In genomic region chr16:58000706-58001676, GRCh38 we compare ENCODE assay signal across 8 cellular contexts. TPM values are rescaled to one million over a fixed set of nuclear protein-coding genes. Genes with fewer than 3 reads are reported as not detected.
DNase-seq lines count a peak whose midpoint lies in the region; ATAC-seq and TF ChIP-seq lines count a peak whose summit lies in the region.

A gene with protein sequence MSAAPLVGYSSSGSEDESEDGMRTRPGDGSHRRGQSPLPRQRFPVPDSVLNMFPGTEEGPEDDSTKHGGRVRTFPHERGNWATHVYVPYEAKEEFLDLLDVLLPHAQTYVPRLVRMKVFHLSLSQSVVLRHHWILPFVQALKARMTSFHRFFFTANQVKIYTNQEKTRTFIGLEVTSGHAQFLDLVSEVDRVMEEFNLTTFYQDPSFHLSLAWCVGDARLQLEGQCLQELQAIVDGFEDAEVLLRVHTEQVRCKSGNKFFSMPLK (plus strand): TSS chr16:58001407. CDS start chr16:58001484, 77 bp downstream.

- peak within 1 kb of the TSS in 1 of 2 experiments; percentile 58 for H3K14ac ChIP-seq in mesenchymal stem cell (ENCODE audit: low read length in 2 of 2)

- H3K27ac ChIP-seq in C4-2B (peak within 1 kb of the TSS; percentile 89), mesenchymal stem cell (ENCODE audit: low read length, poor library complexity, severe bottlenecking) (peak within 1 kb of the TSS; percentile 79)
- H3K27ac ChIP-seq in effector memory CD4-positive, alpha-beta T cell (ENCODE audit: insufficient read depth, low read length, poor library complexity, severe bottlenecking) = peak within 1 kb of the TSS; percentile 70

- no peaks in the 10 kb centered on the region for H3K27me3 ChIP-seq in effector memory CD4-positive, alpha-beta T cell (replicated peaks; ENCODE audit: control insufficient read depth, insufficient read depth, low read length, poor library complexity, severe bottlenecking)
- no peaks in the 10 kb centered on the region for H3K27me3 ChIP-seq in mesenchymal stem cell (ENCODE audit: control insufficient read depth in 1 of 2, insufficient read depth in 1 of 2, low read length in 2 of 2)

- DNase-seq in NCI-H774 (lab: John Stamatoyannopoulos, UW) (peak; percentile 86), mesenchymal stem cell (peak; percentile 89)
- peak; percentile 83 for DNase-seq in activated CD8-positive, alpha-beta T cell treated with anti-CD3 and anti-CD28 coated beads for 36 hours
- peak; percentile 75 to 76 (median 75) for DNase-seq in effector memory CD4-positive, alpha-beta T cell
- peak; percentile 63 for DNase-seq in stimulated activated CD8-positive, alpha-beta memory T cell treated with anti-CD3 and anti-CD28 coated beads, Interleukin-15, amount 100 ng/mL, for 1 hour (ENCODE audit: low read depth)

- H3K4me1 Mint-ChIP-seq in activated CD8-positive, alpha-beta T cell treated with anti-CD3 and anti-CD28 coated beads for 36 hours (ENCODE audit: low read depth) = peaks cover 40% of the 10 kb centered on the region

- H4K91ac ChIP-seq in mesenchymal stem cell (ENCODE audit: low read length) = peak within 1 kb of the TSS; percentile 54

- no peaks in the 10 kb centered on the region for H3K27me3 Mint-ChIP-seq in activated CD8-positive, alpha-beta T cell treated with anti-CD3 and anti-CD28 coated beads for 36 hours

- H3K27ac Mint-ChIP-seq in activated CD8-positive, alpha-beta T cell treated with anti-CD3 and anti-CD28 coated beads for 36 hours = peak within 1 kb of the TSS; percentile 89

- H3K79me1 ChIP-seq in mesenchymal stem cell (replicated peaks; ENCODE audit: low read length, poor library complexity, severe bottlenecking) = peaks cover 40% of the 10 kb centered on the region

- POLR2A ChIA-PET in activated CD8-positive, alpha-beta T cell treated with anti-CD3 and anti-CD28 coated beads for 36 hours (lab: Charles Lee) = interaction anchor here (0.5 to 2.4 kb wide), 7 partner anchors 100 to 542 kb away, joined by 3 to 7 read pairs (median 3); partner anchors contain the start of genes CFAP20 and KATNB1

- peak within 1 kb of the TSS; percentile 85 for H2BK5ac ChIP-seq in mesenchymal stem cell (ENCODE audit: low read depth, low read length, poor library complexity, severe bottlenecking)

- peaks cover 19% of the 10 kb centered on the region for H3K36me3 ChIP-seq in effector memory CD4-positive, alpha-beta T cell (ENCODE audit: control insufficient read depth, insufficient read depth, low read length)
- H3K36me3 ChIP-seq in mesenchymal stem cell (ENCODE audit: control insufficient read depth in 1 of 2, insufficient read depth in 2 of 2, low read depth in 1 of 2, low read length in 2 of 2) = peaks cover 37 to 41% of the 10 kb centered on the region in 2 experiments

- H3K4me2 ChIP-seq in mesenchymal stem cell (ENCODE audit: low read length, poor library complexity, severe bottlenecking) = peak within 1 kb of the TSS; percentile 98

- no peaks in the 10 kb centered on the region for H3K9me3 ChIP-seq in effector memory CD4-positive, alpha-beta T cell (ENCODE audit: control insufficient read depth, low read length)
- no peaks in the 10 kb centered on the region for H3K9me3 ChIP-seq in mesenchymal stem cell (ENCODE audit: control insufficient read depth, low read length)

- peak; percentile 78 for ATAC-seq in HG03378 (IDR thresholded peaks at IDR 0.05; ENCODE audit: unreplicated experiment)
- ATAC-seq in activated CD8-positive, alpha-beta T cell treated with anti-CD3 and anti-CD28 coated beads for 36 hours = peak; percentile 82

- H3K9ac ChIP-seq in mesenchymal stem cell (ENCODE audit: low read length) = peak within 1 kb of the TSS; percentile 88

- TF ChIP-seq CTCF in C4-2B (conservative IDR thresholded peaks at IDR 0.05) = peak; percentile 88
- peak; percentile 67 for TF ChIP-seq CTCF in activated CD8-positive, alpha-beta T cell treated with anti-CD3 and anti-CD28 coated beads for 36 hours (IDR thresholded peaks at IDR 0.05)

- peaks cover 50% of the 10 kb centered on the region for H3K4me1 ChIP-seq in effector memory CD4-positive, alpha-beta T cell (ENCODE audit: control insufficient read depth, insufficient read depth, low read length, poor library complexity, severe bottlenecking)
- H3K4me1 ChIP-seq in mesenchymal stem cell (ENCODE audit: control insufficient read depth, insufficient read depth, low read depth, low read length) = peaks cover 27% of the 10 kb centered on the region

- H2BK15ac ChIP-seq in mesenchymal stem cell (ENCODE audit: low read depth, poor library complexity, severe bottlenecking) = peak within 1 kb of the TSS; percentile 92

- H3K18ac ChIP-seq in mesenchymal stem cell (ENCODE audit: low read depth in 1 of 2, low read length in 2 of 2) = peak within 1 kb of the TSS; percentile 82 to 87

- peak within 1 kb of the TSS; percentile 70 for H2AFZ ChIP-seq in mesenchymal stem cell (ENCODE audit: low read depth, low read length)

- TF ChIP-seq POLR2A in GM19099 (IDR thresholded peaks at IDR 0.05; ENCODE audit: extremely low read depth, insufficient read length, low read depth) = peak; percentile 87

- WGBS in mesenchymal stem cell = under 1% methylated on average over 60 of the region's 81 CpGs

- peak within 1 kb of the TSS in 1 of 2 experiments; percentile 43 for H3K23ac ChIP-seq in mesenchymal stem cell (ENCODE audit: low read length in 2 of 2)

- peak within 1 kb of the TSS; percentile 81 for H4K8ac ChIP-seq in mesenchymal stem cell (ENCODE audit: low read length)

- H2BK12ac ChIP-seq in mesenchymal stem cell (ENCODE audit: low read length in 2 of 2) = peak within 1 kb of the TSS in 1 of 2 experiments; percentile 61

- H3K4ac ChIP-seq in mesenchymal stem cell (ENCODE audit: low read depth in 1 of 2, low read length in 2 of 2) = peak within 1 kb of the TSS; percentile 17 to 88

- H2AK5ac ChIP-seq in mesenchymal stem cell (ENCODE audit: low read length, severe bottlenecking) = peak within 1 kb of the TSS; percentile 19

- H2BK120ac ChIP-seq in mesenchymal stem cell (ENCODE audit: low read depth, low read length) = peak within 1 kb of the TSS; percentile 66

- CTCF ChIA-PET in activated CD8-positive, alpha-beta T cell treated with anti-CD3 and anti-CD28 coated beads for 36 hours (lab: Charles Lee) = interaction anchor here (1.0 to 4.3 kb wide), 9 partner anchors 9 to 425 kb away, joined by 3 to 36 read pairs (median 4); partner anchors contain the start of gene CFAP20

- H3K9me3 Mint-ChIP-seq in activated CD8-positive, alpha-beta T cell treated with anti-CD3 and anti-CD28 coated beads for 36 hours = no peaks in the 10 kb centered on the region

- intact Hi-C loops in activated CD8-positive, alpha-beta T cell treated with anti-CD3 and anti-CD28 coated beads for 36 hours (cut with micrococcal nuclease) = loop anchor here (5.0 kb wide), 1 partner anchor 104 kb away; no protein-coding TSS in a partner anchor

- peak within 1 kb of the TSS; percentile 90 for H3K4me3 Mint-ChIP-seq in activated CD8-positive, alpha-beta T cell treated with anti-CD3 and anti-CD28 coated beads for 36 hours

- H3K36me3 Mint-ChIP-seq in activated CD8-positive, alpha-beta T cell treated with anti-CD3 and anti-CD28 coated beads for 36 hours (ENCODE audit: low read depth) = peaks cover 16% of the 10 kb centered on the region

- H3K4me3 ChIP-seq in effector memory CD4-positive, alpha-beta T cell (ENCODE audit: insufficient read depth, low read depth, low read length, poor library complexity, severe bottlenecking) = peak within 1 kb of the TSS; percentile 81
- H3K4me3 ChIP-seq in mesenchymal stem cell (ENCODE audit: insufficient read depth in 1 of 2, low read depth in 1 of 2, low read length in 2 of 2) = peak within 1 kb of the TSS; percentile 85 to 88

RNA-seq across cellular contexts. Expression of the gene that starts here (rescaled TPM):
- total RNA-seq in activated CD8-positive, alpha-beta T cell treated with anti-CD3 and anti-CD28 coated beads for 36 hours = 10 to 100 TPM; 32.9 to 37.5 TPM
- 37.7 TPM for polyA plus RNA-seq in mesenchymal stem cell (2013, experiment 1 of 2)
- polyA plus RNA-seq in mesenchymal stem cell (2013, experiment 2 of 2) = 38.4 TPM

Comparison
In these comparisons a context has a peak if more than half of its experiments do, and no peak if none do; other contexts are left out.
1. Peak in every context shown above with its lines: DNase-seq, ATAC-seq, H3K4me3 ChIP-seq and H3K27ac ChIP-seq.